27 cellular contexts compared by ENCODE assay signal in the genomic region with DNA sequence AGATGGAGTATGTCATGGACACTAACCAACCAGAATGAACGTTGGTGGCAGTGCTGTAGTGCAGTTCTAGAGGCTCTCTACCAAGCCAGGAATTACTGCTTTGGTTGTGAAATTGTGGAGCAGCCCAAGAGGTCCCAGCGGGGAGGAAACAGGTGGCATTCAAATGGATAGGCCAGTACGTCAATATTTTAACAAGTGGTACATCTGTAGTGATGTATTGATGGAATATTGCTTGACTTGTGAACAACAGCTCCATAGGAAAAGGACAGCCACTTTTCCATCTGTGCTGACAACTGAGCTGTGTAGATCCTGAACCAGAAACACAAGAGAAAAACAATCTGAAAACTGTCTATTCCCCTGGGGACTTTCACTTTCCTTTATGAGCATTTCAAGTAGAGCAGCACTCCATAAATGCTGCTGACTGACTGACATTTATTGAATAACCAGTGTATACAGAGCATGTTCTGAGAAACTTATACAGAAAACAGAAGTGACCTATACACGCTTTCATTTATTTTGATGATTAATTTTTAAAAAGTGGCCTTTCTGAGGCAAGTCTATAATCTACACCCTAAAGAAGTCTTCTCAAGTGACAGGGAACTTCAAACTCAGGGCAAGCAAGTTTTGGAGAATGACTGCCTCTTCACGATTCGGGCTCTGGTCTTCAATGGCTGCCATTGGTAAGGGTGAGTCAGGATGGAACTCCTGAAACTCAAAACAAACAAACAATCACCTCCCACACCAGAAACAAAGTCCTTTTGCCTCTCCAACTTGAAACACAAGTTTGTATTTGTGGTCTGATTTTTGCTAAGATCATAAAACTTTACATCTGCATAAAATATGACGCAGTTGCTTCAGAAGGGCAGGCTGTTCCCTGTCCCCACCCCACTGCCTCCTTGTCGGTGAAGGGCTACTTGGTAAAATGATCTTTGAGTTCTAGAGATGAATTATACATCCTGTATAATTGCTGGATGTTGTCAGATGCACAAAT.
DNase-seq lines count a peak whose midpoint lies in the region; ATAC-seq and TF ChIP-seq lines count a peak whose summit lies in the region.
"Had no signal": no experiment of that assay in that cellular context is flagged by ENCODE, and none has a peak within 500 bp of the region (broad histone marks: within the 10 kb centered on the region; RNA-seq: fewer than 3 reads in every experiment).

No MANE protein-coding gene starts in this region.

- H3F3A ChIP-seq in Loucy (ENCODE audit: low read depth), result no peaks in the 10 kb centered on the region

- H3K9me2 ChIP-seq in Loucy (replicated peaks; ENCODE audit: low read depth, low read length), result no peaks in the 10 kb centered on the region

- H2AK5ac ChIP-seq in mesenchymal stem cell (ENCODE audit: low read length, severe bottlenecking), result no peak overlapping the region

- no peak overlapping the region for H3K4ac ChIP-seq in mesenchymal stem cell (ENCODE audit: low read depth in 1 of 2, low read length in 2 of 2)

- H3K18ac ChIP-seq in mesenchymal stem cell (ENCODE audit: low read depth in 1 of 2, low read length in 2 of 2), result no peak overlapping the region

- H2AFZ ChIP-seq in Loucy (ENCODE audit: low read length) (no peak overlapping the region), mesenchymal stem cell (ENCODE audit: low read depth, low read length) (no peak overlapping the region)

- no peaks in the 10 kb centered on the region for H4K20me1 ChIP-seq in Loucy (ENCODE audit: insufficient read depth, low read length, poor library complexity, severe bottlenecking)

- H4K8ac ChIP-seq in mesenchymal stem cell (ENCODE audit: low read length), result no peak overlapping the region

- H2BK12ac ChIP-seq in mesenchymal stem cell (ENCODE audit: low read length in 2 of 2), result no peak overlapping the region

- H2BK5ac ChIP-seq in mesenchymal stem cell (ENCODE audit: low read depth, low read length, poor library complexity, severe bottlenecking), result no peak overlapping the region

- no peak overlapping the region for H2BK15ac ChIP-seq in mesenchymal stem cell (ENCODE audit: low read depth, poor library complexity, severe bottlenecking)

- no peak overlapping the region for H4K91ac ChIP-seq in mesenchymal stem cell (ENCODE audit: low read length)

- H3K36me3 ChIP-seq in Loucy (ENCODE audit: insufficient read depth, low read length) (no peaks in the 10 kb centered on the region), mesenchymal stem cell (ENCODE audit: control insufficient read depth in 1 of 2, insufficient read depth in 2 of 2, low read depth in 1 of 2, low read length in 2 of 2) (no peaks in the 10 kb centered on the region), lower lobe of right lung (no peaks in the 10 kb centered on the region)
- H3K36me3 ChIP-seq: ascending aorta, BE2C, esophagus muscularis mucosa, pancreas, right lobe of liver, vagina had no signal

- H3K4me1 ChIP-seq in Loucy (ENCODE audit: insufficient read depth, low read length, poor library complexity, severe bottlenecking) (peaks cover 14% of the 10 kb centered on the region), mesenchymal stem cell (ENCODE audit: control insufficient read depth, insufficient read depth, low read depth, low read length) (no peaks in the 10 kb centered on the region), lower lobe of right lung (no peaks in the 10 kb centered on the region)
- H3K4me1 ChIP-seq: ascending aorta, BE2C, pancreas, right lobe of liver had no signal

- peak; percentile 39 for DNase-seq in NCI-H1436 (lab: John Stamatoyannopoulos, UW)
- DNase-seq in NCI-H1436 treated with DMSO at 0.1 percent for 48 hours (lab: John Stamatoyannopoulos, UW), result no peak
- peak; percentile 76 for DNase-seq in NCI-H345 (lab: John Stamatoyannopoulos, UW)
- peak; percentile 9 for DNase-seq in mesenchymal stem cell
- no peak for DNase-seq in 8988T
- no peak for DNase-seq in lower lobe of right lung
- DNase-seq: activated CD4-positive, alpha-beta T cell treated with anti-CD3 and anti-CD28 coated beads for 1 hour; BE2C; cerebellar nuclear complex; effector CD4-positive, alpha-beta T cell; GF-D8; HCEC 1CT; kidney glomerular epithelial cell; mesendoderm; naive thymus-derived CD4-positive, alpha-beta T cell; NCI-H1694 treated with DMSO at 0.1 percent for 48 hours; pancreas; right lobe of liver; SHP77; substantia nigra had no signal

- H3K14ac ChIP-seq in mesenchymal stem cell (ENCODE audit: low read length in 2 of 2), result no peak overlapping the region

- H3K9ac ChIP-seq in Loucy (ENCODE audit: low read depth, low read length, poor library complexity, severe bottlenecking), result no peak overlapping the region
- no peak overlapping the region for H3K9ac ChIP-seq in mesenchymal stem cell (ENCODE audit: low read length)

- WGBS in mesenchymal stem cell, result 63% methylated on average over 4 of the region's 8 CpGs

- no peak for TF ChIP-seq CTCF in Loucy (conservative IDR thresholded peaks at IDR 0.05; ENCODE audit: low read length)
- TF ChIP-seq CTCF in lower lobe of right lung (IDR thresholded peaks at IDR 0.05), result no peak

- H3K4me3 ChIP-seq in Loucy (ENCODE audit: low read length, poor library complexity, severe bottlenecking) (no peak overlapping the region), mesenchymal stem cell (ENCODE audit: insufficient read depth in 1 of 2, low read depth in 1 of 2, low read length in 2 of 2) (no peak overlapping the region), lower lobe of right lung (no peak overlapping the region)
- H3K4me3 ChIP-seq: ascending aorta, esophagus muscularis mucosa, pancreas, right lobe of liver, vagina had no signal

- no peaks in the 10 kb centered on the region for H3K27me3 ChIP-seq in Loucy (ENCODE audit: insufficient read depth, low read length, poor library complexity, severe bottlenecking)
- H3K27me3 ChIP-seq in mesenchymal stem cell (ENCODE audit: control insufficient read depth in 1 of 2, insufficient read depth in 1 of 2, low read length in 2 of 2), result no peaks in the 10 kb centered on the region
- no peaks in the 10 kb centered on the region for H3K27me3 ChIP-seq in lower lobe of right lung (ENCODE audit: low read depth)
- H3K27me3 ChIP-seq: ascending aorta, BE2C, esophagus muscularis mucosa, pancreas, right lobe of liver, vagina had no signal

- H3K79me1 ChIP-seq in mesenchymal stem cell (replicated peaks; ENCODE audit: low read length, poor library complexity, severe bottlenecking), result no peaks in the 10 kb centered on the region

- H3K27ac ChIP-seq in mesenchymal stem cell (ENCODE audit: low read length, poor library complexity, severe bottlenecking) (no peak overlapping the region), lower lobe of right lung (no peak overlapping the region)
- H3K27ac ChIP-seq: ascending aorta, esophagus muscularis mucosa, pancreas, right lobe of liver, vagina had no signal

- intact Hi-C loops in lower lobe of right lung (cut with DNase I), result no loop called here

- H3K79me2 ChIP-seq in Loucy (ENCODE audit: insufficient read depth, low read length), result no peaks in the 10 kb centered on the region

- H3K23ac ChIP-seq in mesenchymal stem cell (ENCODE audit: low read length in 2 of 2), result no peak overlapping the region

- H3K9me3 ChIP-seq in Loucy (ENCODE audit: insufficient read depth, low read depth, low read length) (no peaks in the 10 kb centered on the region), mesenchymal stem cell (ENCODE audit: control insufficient read depth, low read length) (no peaks in the 10 kb centered on the region), lower lobe of right lung (no peaks in the 10 kb centered on the region)
- H3K9me3 ChIP-seq: ascending aorta, BE2C, esophagus muscularis mucosa, pancreas, right lobe of liver, vagina had no signal

- H3K4me2 ChIP-seq in Loucy (ENCODE audit: low read depth, low read length, poor library complexity, severe bottlenecking), result peak overlapping the region; percentile 14
- H3K4me2 ChIP-seq in mesenchymal stem cell (ENCODE audit: low read length, poor library complexity, severe bottlenecking), result no peak overlapping the region

- no peak for ATAC-seq in lower lobe of right lung
- ATAC-seq in HG03159 (IDR thresholded peaks at IDR 0.05; ENCODE audit: unreplicated experiment), result no peak
- ATAC-seq: activated naive CD4-positive, alpha-beta T cell treated with anti-CD3 and anti-CD28 coated beads, Interleukin-2, amount 50 U/mL, for 72 hours; HepG2; naive thymus-derived CD4-positive, alpha-beta T cell; pancreas had no signal

- no peak overlapping the region for H2BK120ac ChIP-seq in mesenchymal stem cell (ENCODE audit: low read depth, low read length)

Comparison
In these comparisons a context has a peak if more than half of its experiments do, and no peak if none do; other contexts are left out.
1. DNase-seq: peak in NCI-H1436 (single experiment), NCI-H345 (single experiment) and mesenchymal stem cell (single experiment); none in NCI-H1436 treated with DMSO at 0.1 percent for 48 hours (single experiment), 8988T (single experiment) and lower lobe of right lung (single experiment).